In genomic region chr15:70781236-70781635, GRCh38 we compare ENCODE assay signal across 3 cellular contexts.
TF ChIP-seq lines count a peak whose summit lies in the region.

No MANE protein-coding gene starts in this region.

TF ChIP-seq in SK-N-SH, 30 proteins besides CTCF, POLR2A, EP300 and RAD21 (continued from another document):
- TF ChIP-seq, protein P1, sequence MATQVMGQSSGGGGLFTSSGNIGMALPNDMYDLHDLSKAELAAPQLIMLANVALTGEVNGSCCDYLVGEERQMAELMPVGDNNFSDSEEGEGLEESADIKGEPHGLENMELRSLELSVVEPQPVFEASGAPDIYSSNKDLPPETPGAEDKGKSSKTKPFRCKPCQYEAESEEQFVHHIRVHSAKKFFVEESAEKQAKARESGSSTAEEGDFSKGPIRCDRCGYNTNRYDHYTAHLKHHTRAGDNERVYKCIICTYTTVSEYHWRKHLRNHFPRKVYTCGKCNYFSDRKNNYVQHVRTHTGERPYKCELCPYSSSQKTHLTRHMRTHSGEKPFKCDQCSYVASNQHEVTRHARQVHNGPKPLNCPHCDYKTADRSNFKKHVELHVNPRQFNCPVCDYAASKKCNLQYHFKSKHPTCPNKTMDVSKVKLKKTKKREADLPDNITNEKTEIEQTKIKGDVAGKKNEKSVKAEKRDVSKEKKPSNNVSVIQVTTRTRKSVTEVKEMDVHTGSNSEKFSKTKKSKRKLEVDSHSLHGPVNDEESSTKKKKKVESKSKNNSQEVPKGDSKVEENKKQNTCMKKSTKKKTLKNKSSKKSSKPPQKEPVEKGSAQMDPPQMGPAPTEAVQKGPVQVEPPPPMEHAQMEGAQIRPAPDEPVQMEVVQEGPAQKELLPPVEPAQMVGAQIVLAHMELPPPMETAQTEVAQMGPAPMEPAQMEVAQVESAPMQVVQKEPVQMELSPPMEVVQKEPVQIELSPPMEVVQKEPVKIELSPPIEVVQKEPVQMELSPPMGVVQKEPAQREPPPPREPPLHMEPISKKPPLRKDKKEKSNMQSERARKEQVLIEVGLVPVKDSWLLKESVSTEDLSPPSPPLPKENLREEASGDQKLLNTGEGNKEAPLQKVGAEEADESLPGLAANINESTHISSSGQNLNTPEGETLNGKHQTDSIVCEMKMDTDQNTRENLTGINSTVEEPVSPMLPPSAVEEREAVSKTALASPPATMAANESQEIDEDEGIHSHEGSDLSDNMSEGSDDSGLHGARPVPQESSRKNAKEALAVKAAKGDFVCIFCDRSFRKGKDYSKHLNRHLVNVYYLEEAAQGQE (IDR thresholded peaks at IDR 0.05; ENCODE audit: low read depth, low read length), result no peak
- TF ChIP-seq TEAD4 (IDR thresholded peaks at IDR 0.05; ENCODE audit: borderline replicate concordance, insufficient read depth) (no peak), TAF1 (IDR thresholded peaks at IDR 0.05; ENCODE audit: borderline replicate concordance, low read depth, low read length) (no peak), POLR2AphosphoS5 (IDR thresholded peaks at IDR 0.05; ENCODE audit: low read depth, low read length) (no peak), CHD2 (IDR thresholded peaks at IDR 0.05; ENCODE audit: low read length, partially characterized antibody) (no peak), GABPA (IDR thresholded peaks at IDR 0.05; ENCODE audit: low read depth) (no peak)
- TF ChIP-seq, protein P2, sequence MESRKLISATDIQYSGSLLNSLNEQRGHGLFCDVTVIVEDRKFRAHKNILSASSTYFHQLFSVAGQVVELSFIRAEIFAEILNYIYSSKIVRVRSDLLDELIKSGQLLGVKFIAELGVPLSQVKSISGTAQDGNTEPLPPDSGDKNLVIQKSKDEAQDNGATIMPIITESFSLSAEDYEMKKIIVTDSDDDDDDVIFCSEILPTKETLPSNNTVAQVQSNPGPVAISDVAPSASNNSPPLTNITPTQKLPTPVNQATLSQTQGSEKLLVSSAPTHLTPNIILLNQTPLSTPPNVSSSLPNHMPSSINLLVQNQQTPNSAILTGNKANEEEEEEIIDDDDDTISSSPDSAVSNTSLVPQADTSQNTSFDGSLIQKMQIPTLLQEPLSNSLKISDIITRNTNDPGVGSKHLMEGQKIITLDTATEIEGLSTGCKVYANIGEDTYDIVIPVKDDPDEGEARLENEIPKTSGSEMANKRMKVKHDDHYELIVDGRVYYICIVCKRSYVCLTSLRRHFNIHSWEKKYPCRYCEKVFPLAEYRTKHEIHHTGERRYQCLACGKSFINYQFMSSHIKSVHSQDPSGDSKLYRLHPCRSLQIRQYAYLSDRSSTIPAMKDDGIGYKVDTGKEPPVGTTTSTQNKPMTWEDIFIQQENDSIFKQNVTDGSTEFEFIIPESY (IDR thresholded peaks at IDR 0.05; ENCODE audit: borderline replicate concordance, low read depth), result no peak
- TF ChIP-seq, protein P3, sequence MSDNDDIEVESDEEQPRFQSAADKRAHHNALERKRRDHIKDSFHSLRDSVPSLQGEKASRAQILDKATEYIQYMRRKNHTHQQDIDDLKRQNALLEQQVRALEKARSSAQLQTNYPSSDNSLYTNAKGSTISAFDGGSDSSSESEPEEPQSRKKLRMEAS (IDR thresholded peaks at IDR 0.05; ENCODE audit: low read depth), result no peak

TF ChIP-seq in SK-N-SH treated with all-trans-retinoic acid at 6 μM for 48 hours, 23 proteins besides CTCF, POLR2A, EP300 and RAD21 (continued from another document):
- TF ChIP-seq TCF4 (CRISPR knock-in tag; IDR thresholded peaks at IDR 0.05; ENCODE audit: borderline replicate concordance), result no peak
- TF ChIP-seq, protein P4, sequence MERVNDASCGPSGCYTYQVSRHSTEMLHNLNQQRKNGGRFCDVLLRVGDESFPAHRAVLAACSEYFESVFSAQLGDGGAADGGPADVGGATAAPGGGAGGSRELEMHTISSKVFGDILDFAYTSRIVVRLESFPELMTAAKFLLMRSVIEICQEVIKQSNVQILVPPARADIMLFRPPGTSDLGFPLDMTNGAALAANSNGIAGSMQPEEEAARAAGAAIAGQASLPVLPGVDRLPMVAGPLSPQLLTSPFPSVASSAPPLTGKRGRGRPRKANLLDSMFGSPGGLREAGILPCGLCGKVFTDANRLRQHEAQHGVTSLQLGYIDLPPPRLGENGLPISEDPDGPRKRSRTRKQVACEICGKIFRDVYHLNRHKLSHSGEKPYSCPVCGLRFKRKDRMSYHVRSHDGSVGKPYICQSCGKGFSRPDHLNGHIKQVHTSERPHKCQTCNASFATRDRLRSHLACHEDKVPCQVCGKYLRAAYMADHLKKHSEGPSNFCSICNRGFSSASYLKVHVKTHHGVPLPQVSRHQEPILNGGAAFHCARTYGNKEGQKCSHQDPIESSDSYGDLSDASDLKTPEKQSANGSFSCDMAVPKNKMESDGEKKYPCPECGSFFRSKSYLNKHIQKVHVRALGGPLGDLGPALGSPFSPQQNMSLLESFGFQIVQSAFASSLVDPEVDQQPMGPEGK (CRISPR knock-in tag; IDR thresholded peaks at IDR 0.05; ENCODE audit: borderline replicate concordance), result no peak
- no peak for TF ChIP-seq BACH2 (CRISPR knock-in tag; IDR thresholded peaks at IDR 0.05; ENCODE audit: borderline replicate concordance)
- TF ChIP-seq ZNF8 (CRISPR knock-in tag; IDR thresholded peaks at IDR 0.05), result no peak
- no peak for TF ChIP-seq ARNTL (CRISPR knock-in tag; IDR thresholded peaks at IDR 0.05; ENCODE audit: borderline replicate concordance, low read depth)
- TF ChIP-seq, protein P5, sequence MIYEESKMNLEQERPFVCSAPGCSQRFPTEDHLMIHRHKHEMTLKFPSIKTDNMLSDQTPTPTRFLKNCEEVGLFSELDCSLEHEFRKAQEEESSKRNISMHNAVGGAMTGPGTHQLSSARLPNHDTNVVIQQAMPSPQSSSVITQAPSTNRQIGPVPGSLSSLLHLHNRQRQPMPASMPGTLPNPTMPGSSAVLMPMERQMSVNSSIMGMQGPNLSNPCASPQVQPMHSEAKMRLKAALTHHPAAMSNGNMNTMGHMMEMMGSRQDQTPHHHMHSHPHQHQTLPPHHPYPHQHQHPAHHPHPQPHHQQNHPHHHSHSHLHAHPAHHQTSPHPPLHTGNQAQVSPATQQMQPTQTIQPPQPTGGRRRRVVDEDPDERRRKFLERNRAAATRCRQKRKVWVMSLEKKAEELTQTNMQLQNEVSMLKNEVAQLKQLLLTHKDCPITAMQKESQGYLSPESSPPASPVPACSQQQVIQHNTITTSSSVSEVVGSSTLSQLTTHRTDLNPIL (CRISPR knock-in tag; IDR thresholded peaks at IDR 0.05; ENCODE audit: low read depth), result no peak
- no peak for TF ChIP-seq SNAI2 (CRISPR knock-in tag; IDR thresholded peaks at IDR 0.05)
- no peak for TF ChIP-seq GLIS3 (CRISPR knock-in tag; IDR thresholded peaks at IDR 0.05)
- TF ChIP-seq ZC3H10 (CRISPR knock-in tag; IDR thresholded peaks at IDR 0.05), result no peak
- no peak for TF ChIP-seq ESRRG (CRISPR knock-in tag; IDR thresholded peaks at IDR 0.05)
- no peak for TF ChIP-seq ZNF70 (CRISPR knock-in tag; IDR thresholded peaks at IDR 0.05)
- TF ChIP-seq OSR1 (CRISPR knock-in tag; IDR thresholded peaks at IDR 0.05), result no peak
- TF ChIP-seq CSRNP3 (CRISPR knock-in tag; IDR thresholded peaks at IDR 0.05), result no peak
- TF ChIP-seq PPARA (CRISPR knock-in tag; IDR thresholded peaks at IDR 0.05; ENCODE audit: borderline replicate concordance), result no peak
- no peak for TF ChIP-seq ZFP3 (CRISPR knock-in tag; IDR thresholded peaks at IDR 0.05)
- TF ChIP-seq RARB (CRISPR knock-in tag; IDR thresholded peaks at IDR 0.05), result no peak

TF ChIP-seq in WTC11, 78 proteins besides CTCF, POLR2A, EP300 and RAD21 (continued from another document):
- TF ChIP-seq ERG (CRISPR knock-in tag; IDR thresholded peaks at IDR 0.05) (no peak), JUN (CRISPR knock-in tag; IDR thresholded peaks at IDR 0.05) (no peak), IRF1 (CRISPR knock-in tag; IDR thresholded peaks at IDR 0.05) (no peak), NR3C1 (CRISPR knock-in tag; conservative IDR thresholded peaks at IDR 0.05; ENCODE audit: low read depth) (no peak), TEAD4 (CRISPR knock-in tag; IDR thresholded peaks at IDR 0.05) (no peak), ZNF263 (CRISPR knock-in tag; IDR thresholded peaks at IDR 0.05; ENCODE audit: low read depth) (no peak), PREB (CRISPR knock-in tag; IDR thresholded peaks at IDR 0.05; ENCODE audit: borderline replicate concordance) (no peak), FOXP1 (CRISPR knock-in tag; IDR thresholded peaks at IDR 0.05; ENCODE audit: borderline replicate concordance) (no peak), TP53 (CRISPR knock-in tag; IDR thresholded peaks at IDR 0.05) (no peak), FOXK1 (CRISPR knock-in tag; IDR thresholded peaks at IDR 0.05) (no peak), CBFB (CRISPR knock-in tag; IDR thresholded peaks at IDR 0.05; ENCODE audit: low read depth) (no peak), ZNF281 (CRISPR knock-in tag; IDR thresholded peaks at IDR 0.05) (no peak), JAZF1 (CRISPR knock-in tag; IDR thresholded peaks at IDR 0.05) (no peak), EMX1 (CRISPR knock-in tag; IDR thresholded peaks at IDR 0.05) (no peak), IRF2 (CRISPR knock-in tag; IDR thresholded peaks at IDR 0.05; ENCODE audit: borderline replicate concordance, low read depth) (no peak)
- TF ChIP-seq, protein P6, sequence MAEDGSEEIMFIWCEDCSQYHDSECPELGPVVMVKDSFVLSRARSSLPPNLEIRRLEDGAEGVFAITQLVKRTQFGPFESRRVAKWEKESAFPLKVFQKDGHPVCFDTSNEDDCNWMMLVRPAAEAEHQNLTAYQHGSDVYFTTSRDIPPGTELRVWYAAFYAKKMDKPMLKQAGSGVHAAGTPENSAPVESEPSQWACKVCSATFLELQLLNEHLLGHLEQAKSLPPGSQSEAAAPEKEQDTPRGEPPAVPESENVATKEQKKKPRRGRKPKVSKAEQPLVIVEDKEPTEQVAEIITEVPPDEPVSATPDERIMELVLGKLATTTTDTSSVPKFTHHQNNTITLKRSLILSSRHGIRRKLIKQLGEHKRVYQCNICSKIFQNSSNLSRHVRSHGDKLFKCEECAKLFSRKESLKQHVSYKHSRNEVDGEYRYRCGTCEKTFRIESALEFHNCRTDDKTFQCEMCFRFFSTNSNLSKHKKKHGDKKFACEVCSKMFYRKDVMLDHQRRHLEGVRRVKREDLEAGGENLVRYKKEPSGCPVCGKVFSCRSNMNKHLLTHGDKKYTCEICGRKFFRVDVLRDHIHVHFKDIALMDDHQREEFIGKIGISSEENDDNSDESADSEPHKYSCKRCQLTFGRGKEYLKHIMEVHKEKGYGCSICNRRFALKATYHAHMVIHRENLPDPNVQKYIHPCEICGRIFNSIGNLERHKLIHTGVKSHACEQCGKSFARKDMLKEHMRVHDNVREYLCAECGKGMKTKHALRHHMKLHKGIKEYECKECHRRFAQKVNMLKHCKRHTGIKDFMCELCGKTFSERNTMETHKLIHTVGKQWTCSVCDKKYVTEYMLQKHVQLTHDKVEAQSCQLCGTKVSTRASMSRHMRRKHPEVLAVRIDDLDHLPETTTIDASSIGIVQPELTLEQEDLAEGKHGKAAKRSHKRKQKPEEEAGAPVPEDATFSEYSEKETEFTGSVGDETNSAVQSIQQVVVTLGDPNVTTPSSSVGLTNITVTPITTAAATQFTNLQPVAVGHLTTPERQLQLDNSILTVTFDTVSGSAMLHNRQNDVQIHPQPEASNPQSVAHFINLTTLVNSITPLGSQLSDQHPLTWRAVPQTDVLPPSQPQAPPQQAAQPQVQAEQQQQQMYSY (CRISPR knock-in tag; IDR thresholded peaks at IDR 0.05), result no peak
